ENCODE assay signal across 18 cellular contexts in genomic region chr12:24555730-24556129, GRCh38.
"Had no signal": no experiment of that assay in that cellular context is flagged by ENCODE, and none has a peak within 500 bp of the region (broad histone marks: within the 10 kb centered on the region; RNA-seq: fewer than 3 reads in every experiment).

No MANE protein-coding gene starts in this region.

- H3K9me3 Mint-ChIP-seq: type B pancreatic cell had no signal

- H3K4me3 ChIP-seq: esophagus squamous epithelium, left lung, lower lobe of right lung, neural progenitor cell, ovary, right atrium auricular region, smooth muscle cell, uterus had no signal

- H3K27me3 ChIP-seq: esophagus squamous epithelium, ovary, right atrium auricular region, uterus had no signal

- DNase-seq: dermis blood vessel endothelial cell; esophagus squamous epithelium; foreskin fibroblast; immature natural killer cell; left lung; lower lobe of right lung; midbrain; nucleus accumbens; ovary; stimulated activated CD4-positive, alpha-beta T cell treated with anti-CD3 and anti-CD28 coated beads, Interleukin-2, amount 100 ng/mL, for 48 hours; stimulated activated naive CD4-positive, alpha-beta T cell treated with Interleukin-2 at 50 U/mL for 16 hours; uterus had no signal

- H3K36me3 Mint-ChIP-seq: immature natural killer cell; memory B cell; natural killer cell treated with Interleukin-12 subunit alpha and Interleukin-12 subunit beta and Interleukin-15 and Interleukin-18, amount 100 ng/mL, for 72 hours had no signal

- H3K36me3 ChIP-seq: esophagus squamous epithelium, left lung, lower lobe of right lung, neural progenitor cell, ovary, right atrium auricular region, uterus had no signal

- H3K4me3 Mint-ChIP-seq: immature natural killer cell; memory B cell; natural killer cell treated with Interleukin-12 subunit alpha and Interleukin-12 subunit beta and Interleukin-15 and Interleukin-18, amount 100 ng/mL, for 72 hours; neural progenitor cell; type B pancreatic cell had no signal

- H3K27ac Mint-ChIP-seq: immature natural killer cell; memory B cell; natural killer cell treated with Interleukin-12 subunit alpha and Interleukin-12 subunit beta and Interleukin-15 and Interleukin-18, amount 100 ng/mL, for 72 hours; type B pancreatic cell had no signal

- H3K27ac ChIP-seq: esophagus squamous epithelium, left lung, lower lobe of right lung, neural progenitor cell, ovary, right atrium auricular region, uterus had no signal

- ATAC-seq: natural killer cell treated with Interleukin-12 subunit alpha and Interleukin-12 subunit beta and Interleukin-15 and Interleukin-18, amount 100 ng/mL, for 72 hours had no signal

- H3K9me3 ChIP-seq: esophagus squamous epithelium, left lung, lower lobe of right lung, ovary, right atrium auricular region, uterus had no signal
